ENCODE assay signal across 2 cellular contexts in the genomic region with DNA sequence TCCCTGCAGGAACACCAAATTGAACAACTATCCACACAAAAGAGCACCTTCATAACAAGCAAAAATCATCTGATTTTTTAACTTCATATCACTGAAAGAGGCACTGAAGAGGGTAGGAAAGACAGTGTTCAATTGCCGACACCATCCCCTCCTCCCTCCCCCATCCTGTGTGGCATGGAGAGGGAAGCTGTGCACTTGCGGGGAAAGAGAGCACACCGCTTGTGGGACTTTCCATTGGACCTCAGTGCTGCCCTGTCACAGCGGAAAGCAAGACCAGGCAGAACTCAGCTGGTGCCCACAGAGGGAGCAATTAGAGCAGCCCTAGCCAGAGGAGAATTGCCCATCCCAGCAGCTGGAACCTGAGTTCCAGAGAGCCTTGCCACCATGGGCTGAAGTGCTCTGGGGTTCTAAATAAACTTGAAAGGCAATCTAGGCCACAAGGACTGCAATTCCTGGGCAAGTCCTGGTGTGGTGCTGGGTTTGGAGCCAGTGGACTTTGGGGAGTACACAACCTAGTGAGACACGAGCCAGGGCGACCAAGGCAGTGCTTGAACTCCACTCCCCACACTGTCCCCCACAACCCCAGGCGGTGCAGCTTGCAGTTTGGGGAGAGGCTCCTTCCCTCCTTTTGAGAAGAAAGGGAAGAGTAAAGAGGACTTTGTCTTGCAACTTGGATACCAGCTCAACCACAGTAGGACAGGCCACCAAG.
TF ChIP-seq lines count a peak whose summit lies in the region.

No MANE protein-coding gene starts in this region.

TF ChIP-seq in GM23338, 12 proteins besides CTCF, POLR2A, EP300 and RAD21 (continued from another document):
- TF ChIP-seq, protein P1, sequence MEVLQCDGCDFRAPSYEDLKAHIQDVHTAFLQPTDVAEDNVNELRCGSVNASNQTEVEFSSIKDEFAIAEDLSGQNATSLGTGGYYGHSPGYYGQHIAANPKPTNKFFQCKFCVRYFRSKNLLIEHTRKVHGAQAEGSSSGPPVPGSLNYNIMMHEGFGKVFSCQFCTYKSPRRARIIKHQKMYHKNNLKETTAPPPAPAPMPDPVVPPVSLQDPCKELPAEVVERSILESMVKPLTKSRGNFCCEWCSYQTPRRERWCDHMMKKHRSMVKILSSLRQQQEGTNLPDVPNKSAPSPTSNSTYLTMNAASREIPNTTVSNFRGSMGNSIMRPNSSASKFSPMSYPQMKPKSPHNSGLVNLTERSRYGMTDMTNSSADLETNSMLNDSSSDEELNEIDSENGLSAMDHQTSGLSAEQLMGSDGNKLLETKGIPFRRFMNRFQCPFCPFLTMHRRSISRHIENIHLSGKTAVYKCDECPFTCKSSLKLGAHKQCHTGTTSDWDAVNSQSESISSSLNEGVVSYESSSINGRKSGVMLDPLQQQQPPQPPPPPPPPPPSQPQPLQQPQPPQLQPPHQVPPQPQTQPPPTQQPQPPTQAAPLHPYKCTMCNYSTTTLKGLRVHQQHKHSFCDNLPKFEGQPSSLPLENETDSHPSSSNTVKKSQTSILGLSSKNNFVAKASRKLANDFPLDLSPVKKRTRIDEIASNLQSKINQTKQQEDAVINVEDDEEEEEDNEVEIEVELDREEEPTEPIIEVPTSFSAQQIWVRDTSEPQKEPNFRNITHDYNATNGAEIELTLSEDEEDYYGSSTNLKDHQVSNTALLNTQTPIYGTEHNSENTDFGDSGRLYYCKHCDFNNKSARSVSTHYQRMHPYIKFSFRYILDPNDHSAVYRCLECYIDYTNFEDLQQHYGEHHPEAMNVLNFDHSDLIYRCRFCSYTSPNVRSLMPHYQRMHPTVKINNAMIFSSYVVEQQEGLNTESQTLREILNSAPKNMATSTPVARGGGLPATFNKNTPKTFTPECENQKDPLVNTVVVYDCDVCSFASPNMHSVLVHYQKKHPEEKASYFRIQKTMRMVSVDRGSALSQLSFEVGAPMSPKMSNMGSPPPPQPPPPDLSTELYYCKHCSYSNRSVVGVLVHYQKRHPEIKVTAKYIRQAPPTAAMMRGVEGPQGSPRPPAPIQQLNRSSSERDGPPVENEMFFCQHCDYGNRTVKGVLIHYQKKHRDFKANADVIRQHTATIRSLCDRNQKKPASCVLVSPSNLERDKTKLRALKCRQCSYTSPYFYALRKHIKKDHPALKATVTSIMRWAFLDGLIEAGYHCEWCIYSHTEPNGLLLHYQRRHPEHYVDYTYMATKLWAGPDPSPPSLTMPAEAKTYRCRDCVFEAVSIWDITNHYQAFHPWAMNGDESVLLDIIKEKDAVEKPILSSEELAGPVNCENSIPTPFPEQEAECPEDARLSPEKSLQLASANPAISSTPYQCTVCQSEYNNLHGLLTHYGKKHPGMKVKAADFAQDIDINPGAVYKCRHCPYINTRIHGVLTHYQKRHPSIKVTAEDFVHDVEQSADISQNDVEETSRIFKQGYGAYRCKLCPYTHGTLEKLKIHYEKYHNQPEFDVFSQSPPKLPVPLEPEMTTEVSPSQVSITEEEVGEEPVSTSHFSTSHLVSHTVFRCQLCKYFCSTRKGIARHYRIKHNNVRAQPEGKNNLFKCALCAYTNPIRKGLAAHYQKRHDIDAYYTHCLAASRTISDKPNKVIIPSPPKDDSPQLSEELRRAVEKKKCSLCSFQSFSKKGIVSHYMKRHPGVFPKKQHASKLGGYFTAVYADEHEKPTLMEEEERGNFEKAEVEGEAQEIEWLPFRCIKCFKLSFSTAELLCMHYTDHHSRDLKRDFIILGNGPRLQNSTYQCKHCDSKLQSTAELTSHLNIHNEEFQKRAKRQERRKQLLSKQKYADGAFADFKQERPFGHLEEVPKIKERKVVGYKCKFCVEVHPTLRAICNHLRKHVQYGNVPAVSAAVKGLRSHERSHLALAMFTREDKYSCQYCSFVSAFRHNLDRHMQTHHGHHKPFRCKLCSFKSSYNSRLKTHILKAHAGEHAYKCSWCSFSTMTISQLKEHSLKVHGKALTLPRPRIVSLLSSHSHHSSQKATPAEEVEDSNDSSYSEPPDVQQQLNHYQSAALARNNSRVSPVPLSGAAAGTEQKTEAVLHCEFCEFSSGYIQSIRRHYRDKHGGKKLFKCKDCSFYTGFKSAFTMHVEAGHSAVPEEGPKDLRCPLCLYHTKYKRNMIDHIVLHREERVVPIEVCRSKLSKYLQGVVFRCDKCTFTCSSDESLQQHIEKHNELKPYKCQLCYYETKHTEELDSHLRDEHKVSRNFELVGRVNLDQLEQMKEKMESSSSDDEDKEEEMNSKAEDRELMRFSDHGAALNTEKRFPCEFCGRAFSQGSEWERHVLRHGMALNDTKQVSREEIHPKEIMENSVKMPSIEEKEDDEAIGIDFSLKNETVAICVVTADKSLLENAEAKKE (CRISPR knock-in tag; IDR thresholded peaks at IDR 0.05): no peak
- no peak for TF ChIP-seq JUNB (IDR thresholded peaks at IDR 0.05; ENCODE audit: unreplicated experiment)

TF ChIP-seq in WTC11, 78 proteins besides CTCF, POLR2A, EP300 and RAD21 (continued from another document):
- TF ChIP-seq, protein P2, sequence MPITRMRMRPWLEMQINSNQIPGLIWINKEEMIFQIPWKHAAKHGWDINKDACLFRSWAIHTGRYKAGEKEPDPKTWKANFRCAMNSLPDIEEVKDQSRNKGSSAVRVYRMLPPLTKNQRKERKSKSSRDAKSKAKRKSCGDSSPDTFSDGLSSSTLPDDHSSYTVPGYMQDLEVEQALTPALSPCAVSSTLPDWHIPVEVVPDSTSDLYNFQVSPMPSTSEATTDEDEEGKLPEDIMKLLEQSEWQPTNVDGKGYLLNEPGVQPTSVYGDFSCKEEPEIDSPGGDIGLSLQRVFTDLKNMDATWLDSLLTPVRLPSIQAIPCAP (CRISPR knock-in tag; IDR thresholded peaks at IDR 0.05): no peak
- TF ChIP-seq CREB1 (CRISPR knock-in tag; IDR thresholded peaks at IDR 0.05) (no peak), NR2C2 (CRISPR knock-in tag; IDR thresholded peaks at IDR 0.05) (no peak)
- TF ChIP-seq, protein P3, sequence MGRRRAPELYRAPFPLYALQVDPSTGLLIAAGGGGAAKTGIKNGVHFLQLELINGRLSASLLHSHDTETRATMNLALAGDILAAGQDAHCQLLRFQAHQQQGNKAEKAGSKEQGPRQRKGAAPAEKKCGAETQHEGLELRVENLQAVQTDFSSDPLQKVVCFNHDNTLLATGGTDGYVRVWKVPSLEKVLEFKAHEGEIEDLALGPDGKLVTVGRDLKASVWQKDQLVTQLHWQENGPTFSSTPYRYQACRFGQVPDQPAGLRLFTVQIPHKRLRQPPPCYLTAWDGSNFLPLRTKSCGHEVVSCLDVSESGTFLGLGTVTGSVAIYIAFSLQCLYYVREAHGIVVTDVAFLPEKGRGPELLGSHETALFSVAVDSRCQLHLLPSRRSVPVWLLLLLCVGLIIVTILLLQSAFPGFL (CRISPR knock-in tag; IDR thresholded peaks at IDR 0.05; ENCODE audit: borderline replicate concordance): no peak
